8 cellular contexts compared by ENCODE assay signal in genomic region chr11:34916810-34917780, GRCh38. TPM values are rescaled to one million over a fixed set of nuclear protein-coding genes. Genes with fewer than 3 reads are reported as not detected.
DNase-seq lines count a peak whose midpoint lies in the region; ATAC-seq and TF ChIP-seq lines count a peak whose summit lies in the region.

No MANE protein-coding gene starts in this region.

- DNase-seq in NCI-H2171 treated with DMSO at 0.1 percent for 48 hours (lab: John Stamatoyannopoulos, UW), result peak; percentile 48
- no peak for DNase-seq in NCI-H2171 (lab: John Stamatoyannopoulos, UW)
- DNase-seq in H7, result peak; percentile 64
- no peak for DNase-seq in NB4 (ENCODE audit: low read depth)
- peak; percentile 28 for DNase-seq in cerebellum (ENCODE audit: low spot score)
- no peak for DNase-seq in lung (ENCODE audit: low spot score)
- no peak for DNase-seq in upper lobe of right lung
- no peak for DNase-seq in epidermal melanocyte (ENCODE audit: insufficient read length, low spot score)

- H3K27me3 ChIP-seq in H7 (ENCODE audit: control insufficient read depth, insufficient read depth, low read length) (no peaks in the 10 kb centered on the region), lung (ENCODE audit: control insufficient read depth, insufficient read depth) (no peaks in the 10 kb centered on the region), upper lobe of right lung (no peaks in the 10 kb centered on the region)

- no peak for TF ChIP-seq POLR2A in NB4 (IDR thresholded peaks at IDR 0.05; ENCODE audit: extremely low read depth, insufficient read length)

- peak overlapping the region; percentile 88 for H3K4me3 ChIP-seq in H7 (ENCODE audit: insufficient read depth, low read depth, low read length)
- peak overlapping the region; percentile 95 for H3K4me3 ChIP-seq in NB4 (ENCODE audit: low read depth, low read length)
- peak overlapping the region; percentile 94 for H3K4me3 ChIP-seq in lung
- H3K4me3 ChIP-seq in upper lobe of right lung, result peak overlapping the region; percentile 78

- TF ChIP-seq CTCF in NB4 (IDR thresholded peaks at IDR 0.05; ENCODE audit: low read depth, low read length) (no peak), lung (IDR thresholded peaks at IDR 0.05; ENCODE audit: control extremely low read depth, extremely low read depth) (no peak), upper lobe of right lung (IDR thresholded peaks at IDR 0.05) (no peak)

- H3K4me1 ChIP-seq in lung (ENCODE audit: control insufficient read depth in 2 of 2, insufficient read depth in 2 of 2, low read length in 2 of 2) (peaks cover 2 to 20% of the 10 kb centered on the region in 2 donors), upper lobe of right lung (peaks cover 30% of the 10 kb centered on the region)

- intact Hi-C loops in upper lobe of right lung (cut with DNase I), result no loop called here

- peak overlapping the region; percentile 74 to 99 for H3K27ac ChIP-seq in lung (ENCODE audit: low read depth in 1 of 2, low read length in 1 of 2)
- H3K27ac ChIP-seq in upper lobe of right lung, result peak overlapping the region; percentile 92

- no peaks in the 10 kb centered on the region for H3K9me3 ChIP-seq in lung (ENCODE audit: control insufficient read depth in 2 of 2, insufficient read depth in 1 of 2, low read length in 1 of 2)
- no peaks in the 10 kb centered on the region for H3K9me3 ChIP-seq in upper lobe of right lung

- WGBS in lung, 2 donors, result 14 to 23% methylated on average over 26 of the region's 26 CpGs

- H3K36me3 ChIP-seq in H7 (replicated peaks; ENCODE audit: control insufficient read depth, insufficient read depth, low read length), result no peaks in the 10 kb centered on the region; the same call in 1 of the 2 replicates
- no peaks in the 10 kb centered on the region for H3K36me3 ChIP-seq in lung (ENCODE audit: control insufficient read depth in 2 of 2, insufficient read depth in 2 of 2, low read length in 2 of 2)
- H3K36me3 ChIP-seq in upper lobe of right lung, result peaks cover 5% of the 10 kb centered on the region

- ATAC-seq in lung (ENCODE audit: insufficient read depth, low FRiP score) (peak; percentile 6), upper lobe of right lung (peak; percentile 21)

RNA-seq across cellular contexts. Expression of gene PDHX, which starts 0.7 kb away (rescaled TPM):
- total RNA-seq in H7 (2014; rRNA removed; shearing (Covaris generic)), result 46.3 and 50.0 TPM in 2 replicates
- total RNA-seq in cerebellum, result 35.0 TPM
- total RNA-seq in lung, result 10 to 100 TPM; 27.5 to 37.5 TPM
- polyA plus RNA-seq in lung, result 10 to 100 TPM; 18.5 to 20.1 TPM
- total RNA-seq in upper lobe of right lung, result 40.8 TPM

RNA-seq across cellular contexts. Expression of gene APIP, which starts 0.9 kb away (rescaled TPM):
- total RNA-seq in H7 (2014; rRNA removed; shearing (Covaris generic)), result 26.4 and 41.6 TPM in 2 replicates
- 15.2 TPM for total RNA-seq in cerebellum
- total RNA-seq in lung, result 10 to 100 TPM; 24.3 to 28.9 TPM
- 10 to 100 TPM; 21.7 to 27.8 TPM for polyA plus RNA-seq in lung
- total RNA-seq in upper lobe of right lung, result 26.5 TPM

Comparison
In these comparisons a context has a peak if more than half of its experiments do, and no peak if none do; other contexts are left out.
1. DNase-seq: peak in NCI-H2171 treated with DMSO at 0.1 percent for 48 hours (single experiment), H7 (single experiment) and cerebellum (single experiment); none in NCI-H2171 (single experiment), NB4 (single experiment), lung (single experiment), upper lobe of right lung (single experiment) and epidermal melanocyte (single experiment).
2. Peak in every context shown above with its lines, with median percentiles within 50 percentile points of each other: H3K4me3 ChIP-seq.